ENCODE assay signal across 30 cellular contexts in genomic region chr13:59963383-59963782, GRCh38.
"Had no signal": no experiment of that assay in that cellular context is flagged by ENCODE, and none has a peak within 500 bp of the region (broad histone marks: within the 10 kb centered on the region; RNA-seq: fewer than 3 reads in every experiment).

No MANE protein-coding gene starts in this region.

- H3K4me1 ChIP-seq: Peyer's patch, SJSA1 had no signal

- H3K36me3 ChIP-seq: Peyer's patch had no signal

- H3K4me2 ChIP-seq: SK-N-SH had no signal

- H3K4me3 ChIP-seq: Peyer's patch, SJSA1 had no signal

- H3K9me3 ChIP-seq: Peyer's patch, SJSA1, SK-N-SH had no signal

- ATAC-seq: activated T-cell treated with anti-CD3 and anti-CD28 coated beads, Interleukin-2, amount 50 U/mL, for 4 hours; PC-3 had no signal

- FAIRE-seq: bronchial epithelial cell, TTC549 had no signal

- H3K9ac ChIP-seq: SK-N-SH had no signal

- DNase-seq: activated CD4-positive, alpha-beta memory T cell treated with anti-CD3 and anti-CD28 coated beads for 36 hours; activated CD4-positive, alpha-beta T cell treated with anti-CD3 and anti-CD28 coated beads for 4 hours; activated CD4-positive, alpha-beta T cell treated with anti-CD3 and anti-CD28 coated beads, Interleukin-2, amount 50 U/mL, for 1 hour; activated CD4-positive, CD25-positive, alpha-beta regulatory T cell treated with anti-CD3 and anti-CD28 coated beads, Interleukin-2, amount 50 U/mL, for 72 hours; activated CD8-positive, alpha-beta memory T cell treated with anti-CD3 and anti-CD28 coated beads, Interleukin-2, amount 50 U/mL, for 4 hours; activated effector memory CD4-positive, alpha-beta T cell treated with anti-CD3 and anti-CD28 coated beads, Interleukin-2, amount 50 U/mL, for 16 hours; activated naive CD4-positive, alpha-beta T cell; activated naive CD8-positive, alpha-beta T cell treated with anti-CD3 and anti-CD28 coated beads, Interleukin-2, amount 10 ng/mL, durations not matched to agents 7 days and 5 days; activated T-cell treated with anti-CD3 and anti-CD28 coated beads for 4 hours; activated T-cell treated with anti-CD3 and anti-CD28 coated beads, Interleukin-2, amount 50 U/mL, for 4 hours; anterior cingulate cortex; caudate nucleus; cerebellar nuclear complex; NCI-H1092 treated with DMSO at 0.1 percent for 48 hours; NCI-H146; NCI-H187; NCI-H2029 treated with DMSO at 0.1 percent for 48 hours; NCI-H2107; NCI-H226; NCI-H524 treated with DMSO at 0.1 percent for 48 hours; NCI-H748 treated with DMSO at 0.1 percent for 48 hours; NK-92 treated with Interleukin-12 subunit alpha and Interleukin-12 subunit beta, amount 100 ng/mL, for 24 hours; PC-3; Peyer's patch; RPMI8226; SHP77 treated with DMSO at 0.1 percent for 48 hours; SK-N-SH had no signal

- H3K27ac ChIP-seq: Peyer's patch, SJSA1 had no signal

- H3K27me3 ChIP-seq: Peyer's patch, SJSA1 had no signal
